In genomic region chr1:26276432-26276838, GRCh38 we compare ENCODE assay signal across 7 cellular contexts. TPM values are rescaled to one million over a fixed set of nuclear protein-coding genes. Genes with fewer than 3 reads are reported as not detected.
A peak's percentile ranks its signal among the peaks of the same experiment; 100 is the strongest.
DNase-seq lines count a peak whose midpoint lies in the region; ATAC-seq and TF ChIP-seq lines count a peak whose summit lies in the region.

No MANE protein-coding gene starts in this region.

- H3K4me1 ChIP-seq in HEK293 (ENCODE audit: control insufficient read depth, insufficient read depth, low read length) (0 out of 2 replicates have a peak, but pooled peaks cover 3% of the 10 kb centered on the region), right cardiac atrium (ENCODE audit: control insufficient read depth, insufficient read depth, low read length) (peaks cover 10% of the 10 kb centered on the region), aorta (ENCODE audit: control insufficient read depth in 1 of 2, insufficient read depth in 2 of 2, low read length in 2 of 2) (no peaks in the 10 kb centered on the region)

- DNase-seq in right cardiac atrium (peak in 1 of 3 donors; percentile 69), NCI-H146 (lab: John Stamatoyannopoulos, UW) (no peak), HEK293T (ENCODE audit: extremely low spot score) (no peak), aorta (no peak)
- DNase-seq in stimulated activated naive CD8-positive, alpha-beta T cell treated with anti-CD3 and anti-CD28 coated beads, Interleukin-15, amount 100 ng/mL, for 72 hours = no peak

- H3K27ac ChIP-seq in HEK293 (ENCODE audit: extremely low read depth, low read depth, low read length) (peak overlapping the region; percentile 0; the same call in 1 of the 2 replicates), VCaP (peak overlapping the region; percentile 77), right cardiac atrium (ENCODE audit: low read length) (peak overlapping the region; percentile 79), aorta (ENCODE audit: low read depth in 1 of 2, low read length in 2 of 2) (no peak overlapping the region)

- H3K4me3 Mint-ChIP-seq in stimulated activated naive CD8-positive, alpha-beta T cell treated with anti-CD3 and anti-CD28 coated beads, Interleukin-15, amount 100 ng/mL, for 72 hours = peak overlapping the region; percentile 49 to 71

- TF ChIP-seq CTCF in HEK293 (tag by site-specific recombination; IDR thresholded peaks at IDR 0.05) (no peak), VCaP (conservative IDR thresholded peaks at IDR 0.05) (no peak)

- POLR2A ChIA-PET in HEK293 (lab: Yijun Ruan, JAX) = interaction anchor here (1.0 kb wide), 1 partner anchor 41 kb away, joined by 4 read pairs; no protein-coding TSS in a partner anchor
- POLR2A ChIA-PET in HEK293T (lab: Yijun Ruan, JAX) = no interaction called here

- peaks cover 67% of the 10 kb centered on the region for H3K4me1 Mint-ChIP-seq in stimulated activated naive CD8-positive, alpha-beta T cell treated with anti-CD3 and anti-CD28 coated beads, Interleukin-15, amount 100 ng/mL, for 72 hours

- H3K9me3 Mint-ChIP-seq in stimulated activated naive CD8-positive, alpha-beta T cell treated with anti-CD3 and anti-CD28 coated beads, Interleukin-15, amount 100 ng/mL, for 72 hours = no peaks in the 10 kb centered on the region

- intact Hi-C loops in right cardiac atrium (cut with DNase I) = loop anchor here in 2 of 4 donors (5.0 kb wide), 1 partner anchor 46 kb away; no protein-coding TSS in a partner anchor
- intact Hi-C loops in aorta (cut with DNase I) = no loop called here

- ATAC-seq in right cardiac atrium (no peak), aorta (ENCODE audit: low FRiP score) (no peak)
- no peak for ATAC-seq in stimulated activated naive CD8-positive, alpha-beta T cell treated with anti-CD3 and anti-CD28 coated beads, Interleukin-15, amount 100 ng/mL, for 72 hours

- H3K9me3 ChIP-seq in HEK293 (ENCODE audit: control insufficient read depth, insufficient read depth, low read depth, low read length) (no peaks in the 10 kb centered on the region), right cardiac atrium (ENCODE audit: control insufficient read depth, low read length) (no peaks in the 10 kb centered on the region), aorta (ENCODE audit: control insufficient read depth, low read length) (no peaks in the 10 kb centered on the region)

- H3K4me3 ChIP-seq in HEK293 (ENCODE audit: low read depth, low read length) = no peak overlapping the region
- H3K4me3 ChIP-seq in right cardiac atrium (ENCODE audit: low read length) = no peak overlapping the region
- no peak overlapping the region for H3K4me3 ChIP-seq in aorta (ENCODE audit: low read length in 2 of 2)

- H3K27me3 Mint-ChIP-seq in stimulated activated naive CD8-positive, alpha-beta T cell treated with anti-CD3 and anti-CD28 coated beads, Interleukin-15, amount 100 ng/mL, for 72 hours = no peaks in the 10 kb centered on the region

- H3K36me3 ChIP-seq in HEK293 (ENCODE audit: control insufficient read depth in 2 of 2, insufficient read depth in 1 of 2, low read length in 2 of 2) = peaks cover 8 to 71% of the 10 kb centered on the region in 2 experiments; a peak in 1 of 3 replicates
- H3K36me3 ChIP-seq in aorta (ENCODE audit: control insufficient read depth in 1 of 2, insufficient read depth in 2 of 2, low read length in 1 of 2) = no peaks in the 10 kb centered on the region

- H3K27me3 ChIP-seq in right cardiac atrium (ENCODE audit: control insufficient read depth, insufficient read depth) = no peaks in the 10 kb centered on the region
- H3K27me3 ChIP-seq in aorta (ENCODE audit: control insufficient read depth in 1 of 2, insufficient read depth in 2 of 2, low read length in 1 of 2) = no peaks in the 10 kb centered on the region

- no peak overlapping the region for H3K27ac Mint-ChIP-seq in stimulated activated naive CD8-positive, alpha-beta T cell treated with anti-CD3 and anti-CD28 coated beads, Interleukin-15, amount 100 ng/mL, for 72 hours

- 60% methylated on average over 2 of the region's 2 CpGs for WGBS in right cardiac atrium
- 84 to 86% methylated on average over 2 of the region's 2 CpGs for WGBS in aorta, 2 donors

- CTCF ChIA-PET in HEK293 (lab: Yijun Ruan, JAX) (interaction anchor here (0.6 to 5.1 kb wide), 27 partner anchors 9 to 242 kb away, joined by 3 to 50 read pairs (median 5); partner anchors contain the start of genes CD52 and UBXN11), HEK293T (lab: Yijun Ruan, JAX) (interaction anchor here (0.6 to 2.2 kb wide), 8 partner anchors 8 to 149 kb away, joined by 3 to 9 read pairs (median 4); no protein-coding TSS in a partner anchor)

TF ChIP-seq in HEK293, 187 proteins besides CTCF, POLR2A, EP300 and RAD21 (continues in another document):
- TF ChIP-seq ZNF311 (tag by site-specific recombination; IDR thresholded peaks at IDR 0.05; ENCODE audit: borderline replicate concordance) (no peak), KLF17 (tag by site-specific recombination; IDR thresholded peaks at IDR 0.05) (peak; percentile 93; the same call in 1 of the 2 replicates), ZBTB48 (tag by site-specific recombination; IDR thresholded peaks at IDR 0.05) (0 out of 2 replicates have a peak, but pooled peaks have one; percentile 74), ZNF394 (tag by site-specific recombination; IDR thresholded peaks at IDR 0.05; ENCODE audit: borderline replicate concordance) (peak; percentile 74; the same call in 1 of the 2 replicates), KLF9 (tag by site-specific recombination; IDR thresholded peaks at IDR 0.05; ENCODE audit: low read depth) (peak; percentile 49; the same call in 1 of the 2 replicates)

TF ChIP-seq in HEK293T, 16 proteins besides CTCF, POLR2A, EP300 and RAD21:
- no peak for TF ChIP-seq NFRKB (IDR thresholded peaks at IDR 0.05)
- TF ChIP-seq FOXK2 (IDR thresholded peaks at IDR 0.05) = no peak
- no peak for TF ChIP-seq BHLHE40 (IDR thresholded peaks at IDR 0.05; ENCODE audit: borderline replicate concordance)
- no peak for TF ChIP-seq ZNF384 (IDR thresholded peaks at IDR 0.05)
- no peak for TF ChIP-seq LEF1 (IDR thresholded peaks at IDR 0.05; ENCODE audit: borderline replicate concordance)
- no peak for TF ChIP-seq L3MBTL2 (conservative IDR thresholded peaks at IDR 0.05)
- no peak for TF ChIP-seq SP1 (IDR thresholded peaks at IDR 0.05)
- TF ChIP-seq CTBP1 (IDR thresholded peaks at IDR 0.05; ENCODE audit: borderline replicate concordance) = no peak
- TF ChIP-seq HDGF (IDR thresholded peaks at IDR 0.05; ENCODE audit: borderline replicate concordance) = no peak
- TF ChIP-seq FOXA1 (IDR thresholded peaks at IDR 0.05) = no peak
- TF ChIP-seq ELF4 (IDR thresholded peaks at IDR 0.05) = no peak
- TF ChIP-seq PKNOX1 (IDR thresholded peaks at IDR 0.05) = no peak
- TF ChIP-seq SUZ12 (IDR thresholded peaks at IDR 0.05) = no peak
- TF ChIP-seq ARNT (IDR thresholded peaks at IDR 0.05) = no peak
- no peak for TF ChIP-seq TARDBP (IDR thresholded peaks at IDR 0.05)
- TF ChIP-seq FOXM1 (IDR thresholded peaks at IDR 0.05; ENCODE audit: borderline replicate concordance) = no peak

RNA-seq across cellular contexts. Expression of gene SH3BGRL3, which starts 3.5 kb away (rescaled TPM):
- total RNA-seq in right cardiac atrium = 10 to 100 TPM; 28.9 to 71.3 (median 51.1) TPM
- 41.9 TPM for polyA plus RNA-seq in right cardiac atrium
- total RNA-seq in aorta = 100 to 1,000 TPM; 160 to 252 TPM
- polyA plus RNA-seq in aorta = 100 to 1,000 TPM; 219 to 232 TPM

RNA-seq across cellular contexts. Expression of gene UBXN11, which starts 30.0 kb away (rescaled TPM):
- total RNA-seq in right cardiac atrium (10 to 100 TPM; 13.7 to 18.5 (median 16.0) TPM), aorta (10 to 100 TPM; 14.6 to 33.9 TPM)
- polyA plus RNA-seq in right cardiac atrium (13.3 TPM), aorta (10 to 100 TPM; 11.6 to 46.8 TPM)

RNA-seq across cellular contexts. Expression of gene CD52, which starts 41.3 kb away (rescaled TPM):
- total RNA-seq in right cardiac atrium (1 to 10 TPM; 1.8 to 5.7 (median 4.1) TPM), aorta (10 to 100 TPM; 12.0 to 14.7 TPM)
- polyA plus RNA-seq in right cardiac atrium (4.5 TPM), aorta (10 to 100 TPM in 1 of 2 donors, 1 to 10 TPM in 1; 8.3 to 31.4 TPM)

RNA-seq across cellular contexts. Expression of gene CEP85, which starts 42.4 kb away (rescaled TPM):
- total RNA-seq in right cardiac atrium (10 to 100 TPM; 18.9 to 56.2 (median 32.9) TPM), aorta (1 to 10 TPM; 3.0 to 5.9 TPM)
- polyA plus RNA-seq in right cardiac atrium (20.7 TPM), aorta (1 to 10 TPM in 1 of 2 donors, under 1 TPM in 1; 0.74 to 1.9 TPM)

Comparison
In these comparisons a context has a peak if more than half of its experiments do, and no peak if none do; other contexts are left out.
1. H3K27ac ChIP-seq: peak in HEK293 (single experiment), VCaP (single experiment) and right cardiac atrium (single experiment); none in aorta (0 of 2).